In genomic region chr5:173760461-173761181, GRCh38 we compare ENCODE assay signal across 18 cellular contexts.
DNase-seq lines count a peak whose midpoint lies in the region; ATAC-seq and TF ChIP-seq lines count a peak whose summit lies in the region.
"Had no signal": no experiment of that assay in that cellular context is flagged by ENCODE, and none has a peak within 500 bp of the region (broad histone marks: within the 10 kb centered on the region; RNA-seq: fewer than 3 reads in every experiment).

No MANE protein-coding gene starts in this region.

- H2AFZ ChIP-seq in IMR-90 (replicated peaks; ENCODE audit: low read length, poor library complexity), result no peak overlapping the region

- no peak overlapping the region for H2BK5ac ChIP-seq in IMR-90 (ENCODE audit: low read depth, low read length, poor library complexity, severe bottlenecking)

- H2BK20ac ChIP-seq in IMR-90 (ENCODE audit: low read depth, low read length), result no peak overlapping the region

- no peak for TF ChIP-seq RAD21 in IMR-90 (IDR thresholded peaks at IDR 0.05; ENCODE audit: low read length)

- intact Hi-C loops in IMR-90 (cut with micrococcal nuclease), result loop anchor here (5.0 kb wide), 1 partner anchor 127 kb away; the partner anchor contains the start of gene CPEB4
- intact Hi-C loops in left colon (cut with DNase I, micrococcal nuclease), result no loop called here
- intact Hi-C loops in gastrocnemius medialis (cut with DNase I; ENCODE audit: low total_unique reads), result loop anchor here (5.0 to 10.0 kb wide), 2 partner anchors 303 to 896 kb away; no protein-coding TSS in a partner anchor

- no peak overlapping the region for H3K56ac ChIP-seq in IMR-90 (ENCODE audit: extremely low read depth, insufficient read depth, low read length)

- no peak for TF ChIP-seq POLR2A in IMR-90 (IDR thresholded peaks at IDR 0.05; ENCODE audit: low read depth, low read length)
- no peak for TF ChIP-seq POLR2A in gastrocnemius medialis (IDR thresholded peaks at IDR 0.05)

- H4K8ac ChIP-seq in IMR-90 (ENCODE audit: low read depth in 2 of 2, low read length in 2 of 2), result no peak overlapping the region

- POLR2A ChIA-PET in IMR-90 (lab: Charles Lee; ENCODE audit: unreplicated experiment), result no interaction called here

- no peak for TF ChIP-seq CTCF in IMR-90 (conservative IDR thresholded peaks at IDR 0.05; ENCODE audit: low read depth, low read length)
- no peak for TF ChIP-seq CTCF in gastrocnemius medialis (IDR thresholded peaks at IDR 0.05 in 4 of 5, conservative IDR thresholded peaks at IDR 0.05 in 1 of 5)

- ATAC-seq in IMR-90 (ENCODE audit: low read depth) (no peak), left colon (peak; percentile 19), gastrocnemius medialis (peak; percentile 17 to 36), HG03135 (IDR thresholded peaks at IDR 0.05; ENCODE audit: unreplicated experiment) (no peak)
- ATAC-seq: K562, Panc1 had no signal

- no peak overlapping the region for H2AK9ac ChIP-seq in IMR-90 (replicated peaks; ENCODE audit: low read depth, low read length, poor library complexity)

- no peaks in the 10 kb centered on the region for H3K79me1 ChIP-seq in IMR-90 (ENCODE audit: low read depth in 1 of 2, low read length in 2 of 2)

- H2AK5ac ChIP-seq in IMR-90 (ENCODE audit: low read depth, low read length), result peak overlapping the region; percentile 8

- H4K20me1 ChIP-seq in BLaER1, result no peaks in the 10 kb centered on the region
- H4K20me1 ChIP-seq in IMR-90 (ENCODE audit: insufficient read depth, low read length), result no peaks in the 10 kb centered on the region

- BruUV-seq in IMR-90 (replicated peaks; lab: Mats Ljungman, UMichigan), result no TSS peak

- H3K4me1 ChIP-seq in BLaER1 (peaks cover 30% of the 10 kb centered on the region), IMR-90 (ENCODE audit: control insufficient read depth, insufficient read depth, low read length) (peaks cover 7% of the 10 kb centered on the region), gastrocnemius medialis (peaks cover 56 to 62% of the 10 kb centered on the region in 2 donors)

- H3K23ac ChIP-seq in IMR-90 (ENCODE audit: low read depth, low read length), result no peak overlapping the region

- in situ Hi-C loops in IMR-90 (cut with MboI; ENCODE audit: low sequenced_read_pairs) (no loop called here), gastrocnemius medialis (cut with MboI; ENCODE audit: low sequenced_read_pairs in 4 of 4) (loop anchor here in 3 of 4 donors (10.0 to 25.0 kb wide), 3 partner anchors 202 to 298 kb away; no protein-coding TSS in a partner anchor)

- dilution Hi-C loops in IMR-90 (cut with HindIII; ENCODE audit: low sequenced_read_pairs, unreplicated experiment), result no loop called here

- no peak overlapping the region for H3K4ac ChIP-seq in IMR-90 (ENCODE audit: low read depth, low read length)

- WGBS in IMR-90 (ENCODE audit: extremely low coverage in 2 of 2, insufficient read length in 1 of 2), 2 experiments, result 71% methylated on average over 2 of the region's 5 CpGs; no CpG with 5 or more reads in 1 of the 2 experiments

- no peak overlapping the region for H4K5ac ChIP-seq in IMR-90 (ENCODE audit: low read depth, low read length)

- H3K27ac ChIP-seq in BLaER1, result no peak overlapping the region
- no peak overlapping the region for H3K27ac ChIP-seq in IMR-90 (ENCODE audit: insufficient read depth, low read length)
- peak overlapping the region; percentile 80 to 95 (median 81) for H3K27ac ChIP-seq in gastrocnemius medialis

- H3K18ac ChIP-seq in IMR-90 (ENCODE audit: low read depth, low read length), result no peak overlapping the region

- H3K9me1 ChIP-seq in IMR-90 (ENCODE audit: insufficient read depth, low read length), result 0 out of 2 replicates have a peak, but pooled peaks cover 4% of the 10 kb centered on the region

- H3K4me2 ChIP-seq in BLaER1 (peak overlapping the region; percentile 38), IMR-90 (ENCODE audit: low read depth, low read length) (no peak overlapping the region)

- H3K9me3 ChIP-seq in BLaER1 (no peaks in the 10 kb centered on the region), IMR-90 (ENCODE audit: control insufficient read depth, insufficient read depth, low read length) (no peaks in the 10 kb centered on the region), gastrocnemius medialis (no peaks in the 10 kb centered on the region)

- no peak overlapping the region for H2BK120ac ChIP-seq in IMR-90 (ENCODE audit: low read depth, low read length)

- no peak overlapping the region for H4K91ac ChIP-seq in IMR-90 (ENCODE audit: insufficient read depth, low read depth, low read length)

- CTCF ChIA-PET in IMR-90 (lab: Yijun Ruan, JAX), result no interaction called here

- DNase-seq in IMR-90 (no peak), left colon (no peak), gastrocnemius medialis (peak; percentile 56 to 72), activated gamma-delta T cell treated with Interleukin-2 at 50 U/mL for 16 hours (no peak), SIG-M5 treated with dmso at 0.1 percent for 504 hours (lab: John Stamatoyannopoulos, UW; ENCODE audit: unreplicated experiment) (no peak)
- DNase-seq in activated naive CD4-positive, alpha-beta T cell treated with Interleukin-2 at 50 U/mL for 16 hours, result no peak
- DNase-seq: DMS79 treated with DMSO at 0.1 percent for 48 hours, NCI-H1092, NCI-H1436, NCI-H2029 treated with DMSO at 0.1 percent for 48 hours, NCI-H2171, NCI-H345, NCI-H524, NCI-H774 had no signal

- H3K14ac ChIP-seq in IMR-90 (replicated peaks; ENCODE audit: low read depth, low read length), result no peak overlapping the region

- H3K36me3 ChIP-seq in BLaER1 (no peaks in the 10 kb centered on the region), IMR-90 (ENCODE audit: control insufficient read depth, insufficient read depth, low read length) (no peaks in the 10 kb centered on the region), gastrocnemius medialis (no peaks in the 10 kb centered on the region)

- H3K9ac ChIP-seq in BLaER1, result no peak overlapping the region
- no peak overlapping the region for H3K9ac ChIP-seq in IMR-90 (ENCODE audit: low read depth, low read length)

- H3K27me3 ChIP-seq in BLaER1 (no peaks in the 10 kb centered on the region), IMR-90 (ENCODE audit: control insufficient read depth, insufficient read depth, low read length) (peaks cover 2% of the 10 kb centered on the region), gastrocnemius medialis (no peaks in the 10 kb centered on the region)

- H3K4me3 ChIP-seq in BLaER1 (no peak overlapping the region), IMR-90 (ENCODE audit: insufficient read depth, low read depth, low read length) (no peak overlapping the region), gastrocnemius medialis (no peak overlapping the region)
- H3K4me3 ChIP-seq: K562 had no signal

- H2BK15ac ChIP-seq in IMR-90 (ENCODE audit: low read depth, low read length), result no peak overlapping the region

TF ChIP-seq in IMR-90, 13 proteins besides CTCF, POLR2A, EP300 and RAD21:
- TF ChIP-seq ELK1 (IDR thresholded peaks at IDR 0.05; ENCODE audit: borderline replicate concordance, low read depth, low read length) (no peak), FOS (IDR thresholded peaks at IDR 0.05; ENCODE audit: low read depth, low read length) (no peak), MAFK (IDR thresholded peaks at IDR 0.05; ENCODE audit: low read depth, low read length) (no peak), MAZ (IDR thresholded peaks at IDR 0.05; ENCODE audit: borderline replicate concordance, low read depth, low read length) (no peak), BHLHE40 (IDR thresholded peaks at IDR 0.05; ENCODE audit: low read depth, low read length) (no peak), RFX5 (IDR thresholded peaks at IDR 0.05; ENCODE audit: low read depth, low read length) (no peak), RCOR1 (IDR thresholded peaks at IDR 0.05; ENCODE audit: insufficient replicate concordance, low read length) (no peak), SMC3 (IDR thresholded peaks at IDR 0.05; ENCODE audit: low read depth, low read length) (no peak), USF2 (IDR thresholded peaks at IDR 0.05; ENCODE audit: low read depth, low read length) (no peak), MXI1 (IDR thresholded peaks at IDR 0.05; ENCODE audit: borderline replicate concordance, low read depth, low read length) (no peak), NFE2L2 (IDR thresholded peaks at IDR 0.05; ENCODE audit: low read depth, low read length) (no peak)
TF ChIP-seq in IMR-90: peak in this region for 0.

Comparison
In these comparisons a context has a peak if more than half of its experiments do, and no peak if none do; other contexts are left out.
1. H3K27ac ChIP-seq: peak in gastrocnemius medialis (4 of 4); none in BLaER1 (single experiment) and IMR-90 (single experiment).
2. ATAC-seq: peak in left colon (single experiment) and gastrocnemius medialis (2 of 2); none in IMR-90 (single experiment) and HG03135 (single experiment).
3. DNase-seq: peak in gastrocnemius medialis (2 of 2); none in IMR-90 (single experiment), left colon (0 of 2), activated gamma-delta T cell treated with Interleukin-2 at 50 U/mL for 16 hours (single experiment), SIG-M5 treated with dmso at 0.1 percent for 504 hours (single experiment) and activated naive CD4-positive, alpha-beta T cell treated with Interleukin-2 at 50 U/mL for 16 hours (single experiment).
4. intact Hi-C loops: an anchor here in IMR-90 (5.0 kb wide) and gastrocnemius medialis (5.0 to 10.0 kb wide); none called in left colon.